9 cellular contexts compared by ENCODE assay signal in the genomic region with DNA sequence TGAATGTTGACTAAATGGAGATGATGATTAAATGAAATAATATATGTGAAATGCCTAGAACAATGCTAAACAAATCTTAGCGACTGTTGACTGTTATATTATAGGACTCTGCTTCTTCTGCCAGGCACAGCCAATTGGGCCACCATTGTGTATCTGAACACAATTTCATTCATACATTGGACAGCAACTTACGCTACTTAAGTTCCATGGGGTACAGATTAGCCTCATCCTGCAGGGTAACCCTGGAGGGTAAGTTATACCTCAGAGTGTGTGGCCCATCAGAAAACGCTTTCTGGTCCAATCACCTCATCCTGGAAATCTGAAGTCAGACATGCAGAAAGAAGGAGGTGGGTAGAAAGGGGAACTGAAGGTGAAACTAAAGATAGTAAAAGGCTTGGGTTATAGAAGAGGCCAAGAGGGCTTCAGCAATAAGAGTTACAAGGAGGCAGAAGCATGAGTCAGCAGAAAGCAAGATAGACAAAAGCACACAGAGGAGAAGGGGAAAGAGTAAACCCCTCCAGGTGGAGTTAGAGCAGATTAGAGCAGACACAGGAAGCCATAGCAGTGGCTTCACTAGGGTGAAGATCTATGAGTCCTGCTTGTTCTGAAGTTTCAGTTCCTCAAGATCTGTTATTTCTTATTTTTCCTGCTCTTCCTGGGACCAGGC.
DNase-seq lines count a peak whose midpoint lies in the region; ATAC-seq and TF ChIP-seq lines count a peak whose summit lies in the region.
"Had no signal": no experiment of that assay in that cellular context is flagged by ENCODE, and none has a peak within 500 bp of the region (broad histone marks: within the 10 kb centered on the region; RNA-seq: fewer than 3 reads in every experiment).

No MANE protein-coding gene starts in this region.

- no peak for TF ChIP-seq CTCF in GM13977 (IDR thresholded peaks at IDR 0.05; ENCODE audit: extremely low read depth, insufficient read depth, missing control alignments)

- H3K36me3 Mint-ChIP-seq in activated T-cell treated with anti-CD3 and anti-CD28 coated beads, Interleukin-2, amount 50 U/mL, for 24 hours (ENCODE audit: low read depth): no peaks in the 10 kb centered on the region

- H3K4me1 Mint-ChIP-seq in activated T-cell treated with anti-CD3 and anti-CD28 coated beads, Interleukin-2, amount 50 U/mL, for 24 hours (ENCODE audit: low read depth): no peaks in the 10 kb centered on the region

- H3K4me3 Mint-ChIP-seq in activated T-cell treated with anti-CD3 and anti-CD28 coated beads, Interleukin-2, amount 50 U/mL, for 24 hours: no peak overlapping the region

- no peak overlapping the region for H3K27ac Mint-ChIP-seq in activated T-cell treated with anti-CD3 and anti-CD28 coated beads, Interleukin-2, amount 50 U/mL, for 24 hours

- no peaks in the 10 kb centered on the region for H3K9me3 Mint-ChIP-seq in activated T-cell treated with anti-CD3 and anti-CD28 coated beads, Interleukin-2, amount 50 U/mL, for 24 hours

- no peaks in the 10 kb centered on the region for H3K27me3 Mint-ChIP-seq in activated T-cell treated with anti-CD3 and anti-CD28 coated beads, Interleukin-2, amount 50 U/mL, for 24 hours

- DNase-seq in GM13977 (ENCODE audit: low spot score) (peak; percentile 23), NOMO-1 treated with dmso at 0.1 percent for 144 hours (lab: John Stamatoyannopoulos, UW; ENCODE audit: unreplicated experiment) (peak; percentile 91), islet precursor cell (no peak), COLO668 (lab: John Stamatoyannopoulos, UW; ENCODE audit: unreplicated experiment) (no peak), A172 (ENCODE audit: low spot score) (no peak)
- no peak for DNase-seq in activated T-cell treated with anti-CD3 and anti-CD28 coated beads, Interleukin-2, amount 50 U/mL, for 24 hours
- DNase-seq: stimulated activated CD4-positive, alpha-beta T cell treated with anti-CD3 and anti-CD28 coated beads, Interleukin-4, amount 100 ng/mL, for 1 hour had no signal

- ATAC-seq in GM19468 (IDR thresholded peaks at IDR 0.05; ENCODE audit: extremely low read depth, unreplicated experiment): peak; percentile 95
- ATAC-seq in HG03064 (IDR thresholded peaks at IDR 0.05; ENCODE audit: low read depth, unreplicated experiment): peak; percentile 92

- in situ Hi-C loops in GM13977 (cut with MboI; ENCODE audit: low pct_unique_long_range_greater_than_20kb, low sequenced_read_pairs, unreplicated experiment): no loop called here

Comparison
In these comparisons a context has a peak if more than half of its experiments do, and no peak if none do; other contexts are left out.
1. DNase-seq: peak in GM13977 (single experiment) and NOMO-1 treated with dmso at 0.1 percent for 144 hours (single experiment); none in islet precursor cell (single experiment), COLO668 (single experiment), activated T-cell treated with anti-CD3 and anti-CD28 coated beads, Interleukin-2, amount 50 U/mL, for 24 hours (single experiment) and A172 (single experiment).